18 cellular contexts compared by ENCODE assay signal in the genomic region with DNA sequence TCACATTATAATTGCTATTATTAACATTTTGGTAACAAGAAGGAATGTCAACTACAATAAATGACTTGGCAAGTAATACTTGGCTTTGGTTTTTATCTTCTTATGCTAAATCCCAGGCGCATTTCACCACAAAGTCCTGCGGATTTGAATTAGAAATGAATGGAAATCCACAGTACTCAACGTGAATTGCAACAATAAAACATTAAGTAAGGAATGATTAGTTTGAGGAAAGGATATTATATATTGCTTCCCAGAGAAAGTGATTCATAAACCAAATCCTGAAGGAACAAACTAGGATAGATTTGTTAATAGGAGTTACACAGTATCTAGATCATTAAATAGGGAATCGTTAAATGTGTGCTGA.
DNase-seq lines count a peak whose midpoint lies in the region; ATAC-seq and TF ChIP-seq lines count a peak whose summit lies in the region.
"Had no signal": no experiment of that assay in that cellular context is flagged by ENCODE, and none has a peak within 500 bp of the region (broad histone marks: within the 10 kb centered on the region; RNA-seq: fewer than 3 reads in every experiment).

No MANE protein-coding gene starts in this region.

- POLR2A ChIA-PET in WTC11 (lab: Charles Lee) = no interaction called here

- H3K9me3 Mint-ChIP-seq in WTC11 (peaks cover 7% of the 10 kb centered on the region), nephron (peaks cover 2% of the 10 kb centered on the region)

- CTCF ChIA-PET in WTC11 (lab: Charles Lee) = no interaction called here

- H3K27ac Mint-ChIP-seq in WTC11 (peak overlapping the region; percentile 43), nephron (peak overlapping the region; percentile 55 to 69 (median 65))
- H3K27ac Mint-ChIP-seq: B cell; CD4-positive, CD25-positive, alpha-beta regulatory T cell; CD8-positive, alpha-beta T cell had no signal

- no peak overlapping the region for H3K4me3 Mint-ChIP-seq in WTC11
- no peak overlapping the region for H3K4me3 Mint-ChIP-seq in nephron
- H3K4me3 Mint-ChIP-seq: B cell; CD4-positive, CD25-positive, alpha-beta regulatory T cell; CD8-positive, alpha-beta T cell; H9 had no signal

- DNase-seq in Caki2 (ENCODE audit: low read depth) (peak; percentile 53), WTC11 (ENCODE audit: low spot score) (no peak), renal cortical epithelial cell (ENCODE audit: low read depth) (peak; percentile 68), H4 (ENCODE audit: low spot score) (no peak), cortex of kidney (lab: John Stamatoyannopoulos, UW) (no peak), NCI-H774 (lab: John Stamatoyannopoulos, UW) (no peak)
- DNase-seq: Caco-2; CD4-positive, CD25-positive, alpha-beta regulatory T cell; CD8-positive, alpha-beta T cell; DMS 273 treated with DMSO at 0.1 percent for 48 hours; DMS79; EL; GF-D8; H9 had no signal

- in situ Hi-C loops in Caki2 (cut with HindIII; ENCODE audit: low pct_unique_long_range_greater_than_20kb, low sequenced_read_pairs) = no loop called here

- no peak for ATAC-seq in WTC11
- ATAC-seq in HG02642 (IDR thresholded peaks at IDR 0.05; ENCODE audit: poor library complexity, unreplicated experiment) = no peak
- ATAC-seq: CD8-positive, alpha-beta T cell; HCT116 had no signal

- H3K4me1 Mint-ChIP-seq in WTC11 (peaks cover 20% of the 10 kb centered on the region), nephron (peaks cover 32% of the 10 kb centered on the region)
- H3K4me1 Mint-ChIP-seq: B cell; CD4-positive, CD25-positive, alpha-beta regulatory T cell had no signal

- H3K27me3 Mint-ChIP-seq in WTC11 (ENCODE audit: low read depth) (no peaks in the 10 kb centered on the region), nephron (ENCODE audit: low read depth) (no peaks in the 10 kb centered on the region)
- H3K27me3 Mint-ChIP-seq: B cell; CD4-positive, CD25-positive, alpha-beta regulatory T cell had no signal

- H3K36me3 Mint-ChIP-seq in WTC11 (no peaks in the 10 kb centered on the region), nephron (ENCODE audit: low read depth) (no peaks in the 10 kb centered on the region)
- H3K36me3 Mint-ChIP-seq: CD8-positive, alpha-beta T cell had no signal

- TF ChIP-seq CTCF in WTC11 (IDR thresholded peaks at IDR 0.05) (no peak), nephron (IDR thresholded peaks at IDR 0.05; ENCODE audit: unreplicated experiment in 3 of 3) (no peak)

TF ChIP-seq in WTC11, 78 proteins besides CTCF, POLR2A, EP300 and RAD21:
- no peak for TF ChIP-seq EMX1 (CRISPR knock-in tag; IDR thresholded peaks at IDR 0.05)
- TF ChIP-seq, protein P1, sequence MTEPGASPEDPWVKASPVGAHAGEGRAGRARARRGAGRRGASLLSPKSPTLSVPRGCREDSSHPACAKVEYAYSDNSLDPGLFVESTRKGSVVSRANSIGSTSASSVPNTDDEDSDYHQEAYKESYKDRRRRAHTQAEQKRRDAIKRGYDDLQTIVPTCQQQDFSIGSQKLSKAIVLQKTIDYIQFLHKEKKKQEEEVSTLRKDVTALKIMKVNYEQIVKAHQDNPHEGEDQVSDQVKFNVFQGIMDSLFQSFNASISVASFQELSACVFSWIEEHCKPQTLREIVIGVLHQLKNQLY (CRISPR knock-in tag; IDR thresholded peaks at IDR 0.05) = no peak
- TF ChIP-seq NFE2L1 (CRISPR knock-in tag; IDR thresholded peaks at IDR 0.05) = no peak
- no peak for TF ChIP-seq GABPB1 (CRISPR knock-in tag; IDR thresholded peaks at IDR 0.05)
- TF ChIP-seq NR1H2 (CRISPR knock-in tag; IDR thresholded peaks at IDR 0.05) = no peak
- no peak for TF ChIP-seq ZNF263 (CRISPR knock-in tag; IDR thresholded peaks at IDR 0.05; ENCODE audit: low read depth)
- TF ChIP-seq, protein P2, sequence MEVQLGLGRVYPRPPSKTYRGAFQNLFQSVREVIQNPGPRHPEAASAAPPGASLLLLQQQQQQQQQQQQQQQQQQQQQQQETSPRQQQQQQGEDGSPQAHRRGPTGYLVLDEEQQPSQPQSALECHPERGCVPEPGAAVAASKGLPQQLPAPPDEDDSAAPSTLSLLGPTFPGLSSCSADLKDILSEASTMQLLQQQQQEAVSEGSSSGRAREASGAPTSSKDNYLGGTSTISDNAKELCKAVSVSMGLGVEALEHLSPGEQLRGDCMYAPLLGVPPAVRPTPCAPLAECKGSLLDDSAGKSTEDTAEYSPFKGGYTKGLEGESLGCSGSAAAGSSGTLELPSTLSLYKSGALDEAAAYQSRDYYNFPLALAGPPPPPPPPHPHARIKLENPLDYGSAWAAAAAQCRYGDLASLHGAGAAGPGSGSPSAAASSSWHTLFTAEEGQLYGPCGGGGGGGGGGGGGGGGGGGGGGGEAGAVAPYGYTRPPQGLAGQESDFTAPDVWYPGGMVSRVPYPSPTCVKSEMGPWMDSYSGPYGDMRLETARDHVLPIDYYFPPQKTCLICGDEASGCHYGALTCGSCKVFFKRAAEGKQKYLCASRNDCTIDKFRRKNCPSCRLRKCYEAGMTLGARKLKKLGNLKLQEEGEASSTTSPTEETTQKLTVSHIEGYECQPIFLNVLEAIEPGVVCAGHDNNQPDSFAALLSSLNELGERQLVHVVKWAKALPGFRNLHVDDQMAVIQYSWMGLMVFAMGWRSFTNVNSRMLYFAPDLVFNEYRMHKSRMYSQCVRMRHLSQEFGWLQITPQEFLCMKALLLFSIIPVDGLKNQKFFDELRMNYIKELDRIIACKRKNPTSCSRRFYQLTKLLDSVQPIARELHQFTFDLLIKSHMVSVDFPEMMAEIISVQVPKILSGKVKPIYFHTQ (CRISPR knock-in tag; IDR thresholded peaks at IDR 0.05) = no peak
- no peak for TF ChIP-seq TP53 (CRISPR knock-in tag; IDR thresholded peaks at IDR 0.05)
- TF ChIP-seq IRF2 (CRISPR knock-in tag; IDR thresholded peaks at IDR 0.05; ENCODE audit: borderline replicate concordance, low read depth) = no peak
- no peak for TF ChIP-seq NR3C1 (CRISPR knock-in tag; conservative IDR thresholded peaks at IDR 0.05; ENCODE audit: low read depth)
- no peak for TF ChIP-seq ELF4 (CRISPR knock-in tag; IDR thresholded peaks at IDR 0.05; ENCODE audit: low read depth)
- TF ChIP-seq, protein P3, sequence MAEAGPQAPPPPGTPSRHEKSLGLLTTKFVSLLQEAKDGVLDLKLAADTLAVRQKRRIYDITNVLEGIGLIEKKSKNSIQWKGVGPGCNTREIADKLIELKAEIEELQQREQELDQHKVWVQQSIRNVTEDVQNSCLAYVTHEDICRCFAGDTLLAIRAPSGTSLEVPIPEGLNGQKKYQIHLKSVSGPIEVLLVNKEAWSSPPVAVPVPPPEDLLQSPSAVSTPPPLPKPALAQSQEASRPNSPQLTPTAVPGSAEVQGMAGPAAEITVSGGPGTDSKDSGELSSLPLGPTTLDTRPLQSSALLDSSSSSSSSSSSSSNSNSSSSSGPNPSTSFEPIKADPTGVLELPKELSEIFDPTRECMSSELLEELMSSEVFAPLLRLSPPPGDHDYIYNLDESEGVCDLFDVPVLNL (CRISPR knock-in tag; IDR thresholded peaks at IDR 0.05; ENCODE audit: borderline replicate concordance, low read depth) = no peak
- no peak for TF ChIP-seq NFYB (CRISPR knock-in tag; conservative IDR thresholded peaks at IDR 0.05; ENCODE audit: low read depth)
- TF ChIP-seq CBFB (CRISPR knock-in tag; IDR thresholded peaks at IDR 0.05; ENCODE audit: low read depth) = no peak
- no peak for TF ChIP-seq FOXP1 (CRISPR knock-in tag; IDR thresholded peaks at IDR 0.05; ENCODE audit: borderline replicate concordance)
- no peak for TF ChIP-seq ZNF121 (CRISPR knock-in tag; IDR thresholded peaks at IDR 0.05)
- no peak for TF ChIP-seq ZNF232 (CRISPR knock-in tag; IDR thresholded peaks at IDR 0.05)
- TF ChIP-seq SMAD4 (CRISPR knock-in tag; IDR thresholded peaks at IDR 0.05) = no peak
- TF ChIP-seq, protein P4, sequence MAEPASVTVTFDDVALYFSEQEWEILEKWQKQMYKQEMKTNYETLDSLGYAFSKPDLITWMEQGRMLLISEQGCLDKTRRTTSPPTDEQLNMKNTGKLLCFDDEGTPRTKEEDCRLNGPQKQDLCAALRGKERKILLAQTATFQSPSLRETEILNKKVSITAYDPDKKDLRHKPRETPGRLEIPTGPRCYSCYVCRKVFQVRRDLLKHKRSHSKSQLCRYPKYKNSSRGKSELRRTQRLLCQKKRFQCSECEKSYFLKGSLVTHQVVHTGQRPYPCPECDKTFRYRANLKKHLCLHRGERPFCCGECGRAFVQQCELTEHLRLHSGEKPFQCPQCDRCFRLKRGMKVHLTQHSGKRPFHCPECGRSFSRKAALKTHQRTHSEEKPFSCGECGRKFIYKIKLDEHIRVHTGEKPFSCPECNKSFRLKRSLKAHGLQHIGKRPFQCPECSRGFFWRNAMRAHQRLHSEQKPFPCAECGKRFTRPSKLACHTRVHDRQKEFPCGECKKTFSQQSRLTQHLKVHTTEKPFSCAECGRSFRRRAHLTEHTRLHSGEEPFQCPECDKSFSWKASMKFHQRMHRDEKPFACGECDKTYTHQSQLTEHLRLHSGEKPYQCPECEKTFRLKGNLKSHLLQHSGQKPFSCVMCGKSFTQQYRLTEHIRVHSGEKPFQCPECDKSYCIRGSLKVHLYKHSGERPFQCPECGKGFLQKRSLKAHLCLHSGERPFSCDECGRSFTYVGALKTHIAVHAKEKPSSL (CRISPR knock-in tag; conservative IDR thresholded peaks at IDR 0.05) = no peak
- TF ChIP-seq CREM (CRISPR knock-in tag; IDR thresholded peaks at IDR 0.05) = no peak

Comparison
In these comparisons a context has a peak if more than half of its experiments do, and no peak if none do; other contexts are left out.
1. DNase-seq: peak in Caki2 (single experiment) and renal cortical epithelial cell (single experiment); none in WTC11 (single experiment), H4 (single experiment), cortex of kidney (single experiment) and NCI-H774 (single experiment).